8 cellular contexts compared by ENCODE assay signal in the genomic region with DNA sequence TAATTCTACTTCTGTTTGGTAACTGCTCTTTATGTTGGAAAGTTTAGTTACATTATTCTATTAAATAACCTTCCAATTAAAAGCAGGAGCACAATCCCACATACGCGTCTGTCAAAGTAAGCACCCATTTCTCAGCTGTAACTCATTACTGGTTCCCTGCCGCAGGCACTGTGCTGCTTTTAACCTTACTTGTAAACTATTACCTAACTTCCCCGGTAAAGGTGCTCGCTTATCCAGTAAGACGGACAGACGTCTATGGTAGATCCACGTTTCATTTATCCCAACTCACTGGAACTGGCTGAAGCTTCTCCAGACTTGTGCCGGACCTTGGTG. TPM values are rescaled to one million over a fixed set of nuclear protein-coding genes. Genes with fewer than 3 reads are reported as not detected.
A peak's percentile ranks its signal among the peaks of the same experiment; 100 is the strongest.
DNase-seq lines count a peak whose midpoint lies in the region; ATAC-seq and TF ChIP-seq lines count a peak whose summit lies in the region.

No MANE protein-coding gene starts in this region.

- peak overlapping the region; percentile 88 for H3K27ac Mint-ChIP-seq in activated naive CD4-positive, alpha-beta T cell treated with anti-CD3 and anti-CD28 coated beads, Interleukin-2, amount 10 ng/mL, durations not matched to agents 7 days and 5 days
- H3K27ac Mint-ChIP-seq in activated naive CD8-positive, alpha-beta T cell treated with anti-CD3 and anti-CD28 coated beads, Interleukin-2, amount 50 U/mL, for 24 hours: peak overlapping the region; percentile 82
- peak overlapping the region; percentile 65 for H3K27ac Mint-ChIP-seq in type B pancreatic cell

- peaks cover 9% of the 10 kb centered on the region for H3K36me3 Mint-ChIP-seq in activated naive CD4-positive, alpha-beta T cell treated with anti-CD3 and anti-CD28 coated beads, Interleukin-2, amount 10 ng/mL, durations not matched to agents 7 days and 5 days
- H3K36me3 Mint-ChIP-seq in activated naive CD8-positive, alpha-beta T cell treated with anti-CD3 and anti-CD28 coated beads, Interleukin-2, amount 50 U/mL, for 24 hours (ENCODE audit: low read depth): peaks cover 4% of the 10 kb centered on the region
- H3K36me3 Mint-ChIP-seq in type B pancreatic cell: no peaks in the 10 kb centered on the region

- peak overlapping the region; percentile 55 for H3K4me3 ChIP-seq in lower leg skin (ENCODE audit: low read depth, poor library complexity, severe bottlenecking)

- WGBS in lower leg skin, 2 donors: 3 to 4% methylated on average over 9 of the region's 9 CpGs

- no peak for TF ChIP-seq CTCF in lower leg skin (IDR thresholded peaks at IDR 0.05)
- no peak for TF ChIP-seq CTCF in type B pancreatic cell (conservative IDR thresholded peaks at IDR 0.05)

- ATAC-seq in HG03175 (IDR thresholded peaks at IDR 0.05; ENCODE audit: unreplicated experiment) (peak; percentile 16), HG03457 (IDR thresholded peaks at IDR 0.05; ENCODE audit: unreplicated experiment) (no peak)
- peak; percentile 5 for ATAC-seq in activated naive CD8-positive, alpha-beta T cell treated with anti-CD3 and anti-CD28 coated beads, Interleukin-2, amount 50 U/mL, for 24 hours

- CTCF ChIA-PET in activated naive CD4-positive, alpha-beta T cell treated with anti-CD3 and anti-CD28 coated beads, Interleukin-2, amount 10 ng/mL, durations not matched to agents 7 days and 5 days (lab: Charles Lee): interaction anchor here (1.6 kb wide), 1 partner anchor 39 kb away, joined by 7 read pairs; no protein-coding TSS in a partner anchor

- H3K9me3 Mint-ChIP-seq in activated naive CD4-positive, alpha-beta T cell treated with anti-CD3 and anti-CD28 coated beads, Interleukin-2, amount 10 ng/mL, durations not matched to agents 7 days and 5 days: peaks cover 2% of the 10 kb centered on the region
- H3K9me3 Mint-ChIP-seq in activated naive CD8-positive, alpha-beta T cell treated with anti-CD3 and anti-CD28 coated beads, Interleukin-2, amount 50 U/mL, for 24 hours: no peaks in the 10 kb centered on the region
- H3K9me3 Mint-ChIP-seq in type B pancreatic cell: no peaks in the 10 kb centered on the region

- intact Hi-C loops in lower leg skin (cut with DNase I; ENCODE audit: low total_unique reads): no loop called here

- no peak for DNase-seq in activated naive CD4-positive, alpha-beta T cell treated with anti-CD3 and anti-CD28 coated beads, Interleukin-2, amount 10 ng/mL, durations not matched to agents 7 days and 5 days
- no peak for DNase-seq in activated naive CD4-positive, alpha-beta T cell (lab: John Stamatoyannopoulos, UW)
- no peak for DNase-seq in activated naive CD8-positive, alpha-beta T cell treated with anti-CD3 and anti-CD28 coated beads, Interleukin-2, amount 50 U/mL, for 24 hours
- DNase-seq in lower leg skin (ENCODE audit: low spot score in 2 of 2): no peak
- DNase-seq in type B pancreatic cell (ENCODE audit: extremely low spot score, unreplicated experiment): no peak
- DNase-seq in islet precursor cell: no peak

- peaks cover 34% of the 10 kb centered on the region for H3K4me1 Mint-ChIP-seq in activated naive CD4-positive, alpha-beta T cell treated with anti-CD3 and anti-CD28 coated beads, Interleukin-2, amount 10 ng/mL, durations not matched to agents 7 days and 5 days
- H3K4me1 Mint-ChIP-seq in activated naive CD8-positive, alpha-beta T cell treated with anti-CD3 and anti-CD28 coated beads, Interleukin-2, amount 50 U/mL, for 24 hours: peaks cover 45% of the 10 kb centered on the region
- H3K4me1 Mint-ChIP-seq in type B pancreatic cell (ENCODE audit: unreplicated experiment): peaks cover 7% of the 10 kb centered on the region

- no peaks in the 10 kb centered on the region for H3K27me3 Mint-ChIP-seq in activated naive CD4-positive, alpha-beta T cell treated with anti-CD3 and anti-CD28 coated beads, Interleukin-2, amount 10 ng/mL, durations not matched to agents 7 days and 5 days
- no peaks in the 10 kb centered on the region for H3K27me3 Mint-ChIP-seq in activated naive CD8-positive, alpha-beta T cell treated with anti-CD3 and anti-CD28 coated beads, Interleukin-2, amount 50 U/mL, for 24 hours
- peaks cover 44% of the 10 kb centered on the region for H3K27me3 Mint-ChIP-seq in type B pancreatic cell

- no peak for TF ChIP-seq POLR2A in lower leg skin (IDR thresholded peaks at IDR 0.05)

- H3K4me3 Mint-ChIP-seq in activated naive CD4-positive, alpha-beta T cell treated with anti-CD3 and anti-CD28 coated beads, Interleukin-2, amount 10 ng/mL, durations not matched to agents 7 days and 5 days: peak overlapping the region; percentile 96
- H3K4me3 Mint-ChIP-seq in activated naive CD8-positive, alpha-beta T cell treated with anti-CD3 and anti-CD28 coated beads, Interleukin-2, amount 50 U/mL, for 24 hours: peak overlapping the region; percentile 96
- H3K4me3 Mint-ChIP-seq in type B pancreatic cell: peak overlapping the region; percentile 95

RNA-seq across cellular contexts. Expression of gene ENPP4, which starts 0.5 kb away (rescaled TPM):
- 1 to 10 TPM; 1.9 to 7.2 (median 4.5) TPM for total RNA-seq in lower leg skin
- total RNA-seq in type B pancreatic cell (ENCODE audit: low replicate concordance): 4.9 and 7.4 TPM in 2 replicates

RNA-seq across cellular contexts. Expression of gene ENPP5, which starts 41.5 kb away (rescaled TPM):
- total RNA-seq in lower leg skin: 1 to 10 TPM in 2 of 4 donors, under 1 TPM in 2; 0.34 to 4.9 (median 2.2) TPM
- total RNA-seq in type B pancreatic cell (ENCODE audit: low replicate concordance): 4.2 and 6.6 TPM in 2 replicates
